In the genomic region with DNA sequence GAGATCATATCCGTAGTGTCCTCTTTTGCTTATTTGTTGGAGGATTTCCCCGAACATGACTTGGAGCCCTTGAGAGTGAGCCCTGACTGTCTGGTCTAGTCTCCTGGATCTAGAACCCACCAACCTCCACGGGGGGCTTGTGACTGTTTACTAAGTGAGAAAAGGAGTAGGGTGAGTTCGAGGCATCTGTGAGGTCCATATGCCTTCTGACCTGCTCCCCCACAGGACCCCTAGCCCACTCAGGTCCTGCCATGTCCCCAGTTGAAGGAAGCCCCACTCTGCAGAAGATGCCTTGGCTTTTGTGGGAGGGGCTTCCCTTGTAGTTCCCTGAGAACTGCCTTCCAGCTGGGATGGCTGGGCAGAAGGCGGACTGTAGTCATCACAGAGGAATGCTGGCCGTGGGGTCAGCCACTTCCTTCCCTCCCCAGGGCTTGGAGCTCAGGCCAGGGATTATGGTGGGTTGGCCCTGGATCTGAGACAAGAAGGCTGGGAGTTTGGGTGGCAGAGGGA, we compare ENCODE assay signal across 8 cellular contexts. TPM values are rescaled to one million over a fixed set of nuclear protein-coding genes. Genes with fewer than 3 reads are reported as not detected.
DNase-seq lines count a peak whose midpoint lies in the region; ATAC-seq and TF ChIP-seq lines count a peak whose summit lies in the region.

No MANE protein-coding gene starts in this region.

- no peaks in the 10 kb centered on the region for H3K36me3 Mint-ChIP-seq in CD4-positive, CD25-positive, alpha-beta regulatory T cell
- no peaks in the 10 kb centered on the region for H3K36me3 Mint-ChIP-seq in IgD-negative memory B cell

- no peaks in the 10 kb centered on the region for H3K27me3 Mint-ChIP-seq in CD4-positive, CD25-positive, alpha-beta regulatory T cell
- no peaks in the 10 kb centered on the region for H3K27me3 Mint-ChIP-seq in IgD-negative memory B cell

- no peak for TF ChIP-seq CTCF in astrocyte of the spinal cord (IDR thresholded peaks at IDR 0.05; ENCODE audit: low read depth, low read length)

- no peak for DNase-seq in CD4-positive, CD25-positive, alpha-beta regulatory T cell
- DNase-seq in astrocyte of the spinal cord (ENCODE audit: low read depth, low spot score) (peak; percentile 95), DMS153 (lab: John Stamatoyannopoulos, UW) (no peak)

- H3K9me3 ChIP-seq in CD4-positive, CD25-positive, alpha-beta regulatory T cell (ENCODE audit: control insufficient read depth in 2 of 2, low read length in 2 of 2): no peaks in the 10 kb centered on the region
- no peaks in the 10 kb centered on the region for H3K9me3 ChIP-seq in iPS-18c (ENCODE audit: control insufficient read depth, insufficient read depth, low read length)

- no peaks in the 10 kb centered on the region for H3K9me3 Mint-ChIP-seq in CD4-positive, CD25-positive, alpha-beta regulatory T cell
- H3K9me3 Mint-ChIP-seq in IgD-negative memory B cell: no peaks in the 10 kb centered on the region

- no peaks in the 10 kb centered on the region for H3K36me3 ChIP-seq in CD4-positive, CD25-positive, alpha-beta regulatory T cell (ENCODE audit: control insufficient read depth, insufficient read depth, low read length)

- peaks cover 5 to 65% (median 40%) of the 10 kb centered on the region in 4 donors for H3K4me1 Mint-ChIP-seq in CD4-positive, CD25-positive, alpha-beta regulatory T cell
- peaks cover 34 to 45% (median 42%) of the 10 kb centered on the region in 3 donors for H3K4me1 Mint-ChIP-seq in IgD-negative memory B cell

- H3K4me3 Mint-ChIP-seq in CD4-positive, CD25-positive, alpha-beta regulatory T cell: peak overlapping the region; percentile 93 to 98 (median 96)
- H3K4me3 Mint-ChIP-seq in IgD-negative memory B cell: peak overlapping the region; percentile 80 to 97 (median 94)

- H3K27ac ChIP-seq in CD4-positive, CD25-positive, alpha-beta regulatory T cell (ENCODE audit: insufficient read depth, low read length, poor library complexity, severe bottlenecking): peak overlapping the region; percentile 99
- peak overlapping the region in 20 of 21 experiments; percentile 85 to 100 (median 94) for H3K27ac ChIP-seq in skin epidermis

- H3K27me3 ChIP-seq in CD4-positive, CD25-positive, alpha-beta regulatory T cell (ENCODE audit: control insufficient read depth, insufficient read depth, low read length): no peaks in the 10 kb centered on the region

- ATAC-seq in CD4-positive, CD25-positive, alpha-beta regulatory T cell (ENCODE audit: low read depth in 2 of 2): no peak
- ATAC-seq in GM21367 (IDR thresholded peaks at IDR 0.05; ENCODE audit: unreplicated experiment) (no peak), GM21529 (IDR thresholded peaks at IDR 0.05; ENCODE audit: unreplicated experiment) (no peak)

- H3K4me1 ChIP-seq in CD4-positive, CD25-positive, alpha-beta regulatory T cell (ENCODE audit: control insufficient read depth, insufficient read depth, low read length, poor library complexity, severe bottlenecking): peaks cover 60% of the 10 kb centered on the region

- peak overlapping the region; percentile 51 for H3K4me3 ChIP-seq in CD4-positive, CD25-positive, alpha-beta regulatory T cell (ENCODE audit: low read depth, low read length)
- H3K4me3 ChIP-seq in astrocyte of the spinal cord (ENCODE audit: low read depth, low read length) (peak overlapping the region; percentile 51), iPS-18c (ENCODE audit: insufficient read depth, low read depth, low read length) (peak overlapping the region; percentile 91), skin epidermis (peak overlapping the region in 6 of 7 experiments; percentile 47 to 70 (median 59))

- H3K27ac Mint-ChIP-seq in CD4-positive, CD25-positive, alpha-beta regulatory T cell: peak overlapping the region; percentile 91 to 94 (median 91)
- peak overlapping the region; percentile 88 to 97 (median 95) for H3K27ac Mint-ChIP-seq in IgD-negative memory B cell

- in situ Hi-C loops in astrocyte of the spinal cord (cut with HindIII; ENCODE audit: low sequenced_read_pairs): no loop called here

RNA-seq across cellular contexts. Expression of a gene that starts 7.0 kb away (rescaled TPM):
- 924 TPM for total RNA-seq in CD4-positive, CD25-positive, alpha-beta regulatory T cell
- polyA plus RNA-seq in CD4-positive, CD25-positive, alpha-beta regulatory T cell: 100 to 1,000 TPM; 160 to 202 (median 190) TPM
- 207 TPM for polyA plus RNA-seq in IgD-negative memory B cell

RNA-seq across cellular contexts. Expression of a gene that starts 45.8 kb away (rescaled TPM):
- total RNA-seq in CD4-positive, CD25-positive, alpha-beta regulatory T cell: not detected
- not detected for polyA plus RNA-seq in CD4-positive, CD25-positive, alpha-beta regulatory T cell
- not detected for polyA plus RNA-seq in IgD-negative memory B cell

RNA-seq across cellular contexts. Expression of a gene that starts 59.2 kb away (rescaled TPM):
- 17.8 TPM for total RNA-seq in CD4-positive, CD25-positive, alpha-beta regulatory T cell
- polyA plus RNA-seq in CD4-positive, CD25-positive, alpha-beta regulatory T cell: 10 to 100 TPM; 10.8 to 14.2 (median 12.8) TPM
- polyA plus RNA-seq in IgD-negative memory B cell: 33.4 TPM
